8 cellular contexts compared by ENCODE assay signal in the genomic region with DNA sequence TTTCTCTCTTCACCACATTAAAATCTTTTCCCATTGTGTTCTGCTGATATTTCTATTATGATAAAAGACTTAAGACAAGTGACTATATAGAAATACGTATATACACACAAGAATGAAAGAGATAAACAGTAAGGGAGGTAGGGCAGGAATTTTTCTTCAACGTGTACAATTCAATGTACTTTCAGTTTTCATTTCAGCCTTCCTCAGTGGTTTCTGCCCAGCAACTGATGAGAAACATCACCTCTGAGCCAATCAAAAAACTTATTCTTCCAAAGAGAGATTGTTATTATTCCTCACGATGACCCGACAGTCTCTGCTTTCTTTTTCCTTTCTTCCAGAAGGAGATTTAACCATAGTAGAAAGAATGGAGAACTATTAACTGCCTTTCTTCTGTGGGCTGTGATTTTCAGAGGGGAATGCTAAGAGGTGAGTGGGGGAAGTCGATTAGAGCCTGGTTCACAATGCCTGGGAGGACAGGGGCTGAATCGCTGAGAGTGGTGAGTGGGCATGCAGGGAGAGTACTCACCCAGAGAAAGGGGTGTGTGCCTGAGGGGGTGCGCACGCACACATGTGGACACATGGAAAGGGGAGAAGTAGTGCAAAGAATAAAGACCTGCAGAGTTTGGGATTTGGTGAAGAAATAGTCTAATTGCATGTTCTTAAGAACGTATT. TPM values are rescaled to one million over a fixed set of nuclear protein-coding genes. Genes with fewer than 3 reads are reported as not detected.
DNase-seq lines count a peak whose midpoint lies in the region; ATAC-seq and TF ChIP-seq lines count a peak whose summit lies in the region.

Gene BTN3A1 (plus strand): TSS at position 289 of the 672 bp plus-strand sequence. CDS start 3,289 bp downstream, outside the sequence.

- no peaks in the 10 kb centered on the region for H3K27me3 ChIP-seq in CD4-positive, alpha-beta memory T cell (ENCODE audit: insufficient read depth, low read length)
- H3K27me3 ChIP-seq in endodermal cell (ENCODE audit: control insufficient read depth, insufficient read depth, low read length, poor library complexity, severe bottlenecking) (no peaks in the 10 kb centered on the region), mesendoderm (ENCODE audit: insufficient read depth, low read length, poor library complexity) (no peaks in the 10 kb centered on the region)

- H3K18ac ChIP-seq in mesendoderm (ENCODE audit: low read length): no peak within 1 kb of the TSS

- peak within 1 kb of the TSS; percentile 95 to 100 (median 99) for H3K27ac Mint-ChIP-seq in CD4-positive, alpha-beta memory T cell
- peak within 1 kb of the TSS; percentile 88 for H3K27ac Mint-ChIP-seq in endodermal cell

- H3K36me3 Mint-ChIP-seq in CD4-positive, alpha-beta memory T cell: peaks cover 27 to 42% of the 10 kb centered on the region in 2 donors
- H3K36me3 Mint-ChIP-seq in endodermal cell (ENCODE audit: low read depth): no peaks in the 10 kb centered on the region

- H3K9ac ChIP-seq in endodermal cell (ENCODE audit: extremely low read depth, low read length, poor library complexity, severe bottlenecking) (peak within 1 kb of the TSS; percentile 35), mesendoderm (ENCODE audit: low read length) (peak within 1 kb of the TSS; percentile 9)

- H3K79me2 ChIP-seq in mesendoderm (ENCODE audit: control insufficient read depth, insufficient read depth, low read length): no peaks in the 10 kb centered on the region

- H3K4me1 ChIP-seq in CD4-positive, alpha-beta memory T cell (ENCODE audit: insufficient read depth, low read length): peaks cover 51% of the 10 kb centered on the region
- H3K4me1 ChIP-seq in endodermal cell (ENCODE audit: control insufficient read depth, insufficient read depth, low read length): no peaks in the 10 kb centered on the region
- no peaks in the 10 kb centered on the region for H3K4me1 ChIP-seq in mesendoderm (ENCODE audit: control insufficient read depth, low read depth, low read length)

- CTCF ChIA-PET in CD4-positive, alpha-beta memory T cell (lab: Charles Lee; ENCODE audit: partially characterized antibody): no interaction called here

- H4K5ac ChIP-seq in mesendoderm (ENCODE audit: low read length): no peak within 1 kb of the TSS

- peak within 1 kb of the TSS; percentile 8 for H3K56ac ChIP-seq in mesendoderm (ENCODE audit: low read length)

- POLR2A ChIA-PET in CD4-positive, alpha-beta memory T cell (lab: Charles Lee; ENCODE audit: partially characterized antibody): interaction anchor here (0.9 to 1.3 kb wide), 2 partner anchors 167 to 186 kb away, joined by 3 to 5 read pairs; a partner anchor contains a TSS

- no peak within 1 kb of the TSS for H2BK120ac ChIP-seq in mesendoderm (ENCODE audit: low read depth, low read length)

- peak within 1 kb of the TSS; percentile 89 for H3K27ac ChIP-seq in CD4-positive, alpha-beta memory T cell (ENCODE audit: low read depth, low read length)
- peak within 1 kb of the TSS; percentile 52 for H3K27ac ChIP-seq in endodermal cell (ENCODE audit: low read depth, low read length)
- no peak within 1 kb of the TSS for H3K27ac ChIP-seq in mesendoderm (ENCODE audit: low read depth, low read length)

- no peak within 1 kb of the TSS for H2BK15ac ChIP-seq in mesendoderm (replicated peaks; ENCODE audit: low read depth)

- no peak within 1 kb of the TSS for H2BK5ac ChIP-seq in mesendoderm (ENCODE audit: low read length)

- no peaks in the 10 kb centered on the region for H3K9me3 Mint-ChIP-seq in CD4-positive, alpha-beta memory T cell
- H3K9me3 Mint-ChIP-seq in endodermal cell: no peaks in the 10 kb centered on the region

- no peaks in the 10 kb centered on the region for H3K9me3 ChIP-seq in CD4-positive, alpha-beta memory T cell (ENCODE audit: control insufficient read depth in 1 of 2, low read length in 2 of 2)
- H3K9me3 ChIP-seq in endodermal cell (ENCODE audit: control insufficient read depth, low read length): no peaks in the 10 kb centered on the region

- no peak within 1 kb of the TSS for H3K4ac ChIP-seq in mesendoderm (ENCODE audit: low read depth, low read length)

- H2AK5ac ChIP-seq in mesendoderm (ENCODE audit: low read length): no peak within 1 kb of the TSS

- TF ChIP-seq CTCF in endodermal cell (conservative IDR thresholded peaks at IDR 0.05): no peak

- peaks cover 41 to 58% (median 47%) of the 10 kb centered on the region in 4 donors for H3K4me1 Mint-ChIP-seq in CD4-positive, alpha-beta memory T cell
- H3K4me1 Mint-ChIP-seq in endodermal cell: peaks cover 16% of the 10 kb centered on the region

- intact Hi-C loops in CD4-positive, alpha-beta memory T cell (cut with micrococcal nuclease): loop anchor here (1.0 to 5.0 kb wide), 7 partner anchors 19 to 150 kb away; partner anchors contain the start of genes BTN2A2, BTN3A2, BTN3A3 and HMGN4

- peak within 1 kb of the TSS; percentile 7 for H3K4me2 ChIP-seq in mesendoderm (ENCODE audit: low read length)

- no peak within 1 kb of the TSS for H4K8ac ChIP-seq in mesendoderm (ENCODE audit: low read depth, low read length)

- H3K23ac ChIP-seq in mesendoderm (ENCODE audit: low read length): no peak within 1 kb of the TSS

- peaks cover 18% of the 10 kb centered on the region for H3K36me3 ChIP-seq in CD4-positive, alpha-beta memory T cell (ENCODE audit: insufficient read depth, low read length)
- H3K36me3 ChIP-seq in endodermal cell (ENCODE audit: control insufficient read depth, insufficient read depth, low read length): no peaks in the 10 kb centered on the region
- H3K36me3 ChIP-seq in mesendoderm (ENCODE audit: control insufficient read depth, insufficient read depth, low read length): no peaks in the 10 kb centered on the region

- H3K27me3 Mint-ChIP-seq in CD4-positive, alpha-beta memory T cell: no peaks in the 10 kb centered on the region
- H3K27me3 Mint-ChIP-seq in endodermal cell (ENCODE audit: insufficient read depth): no peaks in the 10 kb centered on the region

- no peaks in the 10 kb centered on the region for H3K79me1 ChIP-seq in mesendoderm (ENCODE audit: low read length)

- DNase-seq in CD4-positive, alpha-beta memory T cell: peak; percentile 80 to 84 (median 81)
- DNase-seq in NOMO-1 (lab: John Stamatoyannopoulos, UW; ENCODE audit: unreplicated experiment in 2 of 2): peak; percentile 56 to 87
- DNase-seq in activated CD8-positive, alpha-beta memory T cell treated with anti-CD3 and anti-CD28 coated beads for 48 hours (ENCODE audit: low read depth in 2 of 3, low spot score in 2 of 3): peak; percentile 33 to 46 (median 37)
- DNase-seq in endodermal cell: peak; percentile 72
- peak; percentile 42 for DNase-seq in mesendoderm
- peak; percentile 27 for DNase-seq in stimulated activated CD8-positive, alpha-beta memory T cell treated with anti-CD3 and anti-CD28 coated beads, Interleukin-15, amount 100 ng/mL, for 24 hours (ENCODE audit: low read depth)

- ATAC-seq in GM19438 (IDR thresholded peaks at IDR 0.05; ENCODE audit: low read depth, unreplicated experiment): peak; percentile 87
- ATAC-seq in HG03571 (IDR thresholded peaks at IDR 0.05; ENCODE audit: unreplicated experiment): peak; percentile 84

- WGBS in endodermal cell (ENCODE audit: insufficient coverage in 1 of 2, insufficient read length in 1 of 2), 2 experiments: 18 to 23% methylated on average over 6 to 8 of the region's 9 CpGs
- WGBS in mesendoderm (ENCODE audit: extremely low coverage, insufficient coverage, low lambda C conversion rate): no CpG with 5 or more reads among the region's 9 CpGs

- H3K4me3 Mint-ChIP-seq in CD4-positive, alpha-beta memory T cell: peak within 1 kb of the TSS; percentile 97 to 100 (median 99)
- H3K4me3 Mint-ChIP-seq in endodermal cell: peak within 1 kb of the TSS; percentile 64

- peak within 1 kb of the TSS; percentile 91 to 94 for H3K4me3 ChIP-seq in CD4-positive, alpha-beta memory T cell (ENCODE audit: low read length in 2 of 2)
- peak within 1 kb of the TSS; percentile 80 for H3K4me3 ChIP-seq in endodermal cell (ENCODE audit: low read length)
- H3K4me3 ChIP-seq in mesendoderm (ENCODE audit: low read length): no peak within 1 kb of the TSS

RNA-seq across cellular contexts. Expression of gene BTN3A1, which starts in this region (rescaled TPM):
- total RNA-seq in CD4-positive, alpha-beta memory T cell: 100 to 1,000 TPM; 255 to 262 TPM
- polyA plus RNA-seq in CD4-positive, alpha-beta memory T cell: 10 to 100 TPM; 50.4 to 68.0 TPM
- 1 to 10 TPM; 1.9 to 2.0 TPM for total RNA-seq in endodermal cell
- polyA plus RNA-seq in endodermal cell (2013, experiment 1 of 2): 10.2 TPM
- 8.4 TPM for polyA plus RNA-seq in endodermal cell (2013, experiment 2 of 2)
- polyA plus RNA-seq in mesendoderm (2013, experiment 1 of 2): 0.66 TPM
- 0.84 TPM for polyA plus RNA-seq in mesendoderm (2013, experiment 2 of 2)

Comparison
In these comparisons a context has a peak if more than half of its experiments do, and no peak if none do; other contexts are left out.
1. RNA of gene BTN3A1 (total RNA-seq): 255 to 262 TPM in CD4-positive, alpha-beta memory T cell; 1.9 to 2.0 TPM in endodermal cell; every median in the first group is over 10 times any median in the second.
2. DNase-seq: peak in every context shown above with its lines; median percentile 81 in CD4-positive, alpha-beta memory T cell; 72 in endodermal cell; 72 in NOMO-1; 42 in mesendoderm; 37 in activated CD8-positive, alpha-beta memory T cell treated with anti-CD3 and anti-CD28 coated beads for 48 hours; 27 in stimulated activated CD8-positive, alpha-beta memory T cell treated with anti-CD3 and anti-CD28 coated beads, Interleukin-15, amount 100 ng/mL, for 24 hours.